8 cellular contexts compared by ENCODE assay signal in the genomic region with DNA sequence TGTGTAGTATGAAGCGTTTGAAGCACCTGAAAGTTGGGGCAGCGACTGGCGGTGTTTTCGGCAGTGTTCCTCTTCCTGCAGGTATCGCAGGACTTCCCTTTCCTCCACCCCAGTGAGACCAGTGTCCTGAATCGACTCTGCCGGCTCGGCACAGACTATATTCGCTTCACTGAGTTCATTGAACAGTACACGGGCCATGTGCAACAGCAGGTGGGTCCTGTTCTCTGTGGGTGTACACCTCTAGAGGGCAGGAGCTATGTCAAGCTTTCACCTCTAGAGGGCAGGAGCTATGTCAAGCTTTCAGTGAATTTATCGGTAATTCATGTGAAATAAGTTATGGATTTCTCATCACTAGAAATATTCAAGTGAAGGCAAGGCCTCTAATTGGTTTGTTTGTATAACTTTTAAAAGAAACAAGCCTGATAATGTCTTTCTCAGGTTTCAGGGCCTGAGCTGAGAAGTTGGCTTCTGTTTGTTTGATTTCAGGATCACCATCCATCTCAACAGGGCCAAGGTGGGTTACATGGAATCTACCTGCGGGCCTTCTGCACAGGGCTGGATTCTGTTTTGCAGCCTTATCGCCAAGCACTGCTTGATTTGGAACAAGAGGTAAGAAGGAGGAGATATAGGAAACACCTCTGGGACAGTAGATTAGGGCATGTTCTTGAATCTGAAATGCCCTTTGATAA. TPM values are rescaled to one million over a fixed set of nuclear protein-coding genes. Genes with fewer than 3 reads are reported as not detected.
DNase-seq lines count a peak whose midpoint lies in the region; ATAC-seq and TF ChIP-seq lines count a peak whose summit lies in the region.

No MANE protein-coding gene starts in this region.

- no peaks in the 10 kb centered on the region for H3K9me3 Mint-ChIP-seq in activated naive CD4-positive, alpha-beta T cell treated with anti-CD3 and anti-CD28 coated beads, Interleukin-2, amount 50 U/mL, for 72 hours

- no peak overlapping the region for H3K4me3 ChIP-seq in AG04449 (ENCODE audit: low read depth, low read length)

- peak; percentile 71 for TF ChIP-seq CTCF in AG04449 (IDR thresholded peaks at IDR 0.05; ENCODE audit: insufficient read depth, low read length, missing control alignments)
- TF ChIP-seq CTCF in GM12801 (IDR thresholded peaks at IDR 0.05; ENCODE audit: extremely low read depth, insufficient read length) = peak; percentile 11

- ATAC-seq in activated naive CD4-positive, alpha-beta T cell treated with anti-CD3 and anti-CD28 coated beads, Interleukin-2, amount 50 U/mL, for 72 hours = peak; percentile 33 to 64
- ATAC-seq in GM21390 (IDR thresholded peaks at IDR 0.05; ENCODE audit: unreplicated experiment) (no peak), HG02852 (IDR thresholded peaks at IDR 0.05; ENCODE audit: unreplicated experiment) (no peak)

- POLR2A ChIA-PET in AG04449 (lab: Yijun Ruan, JAX) = interaction anchor here (0.8 kb wide), 1 partner anchor 142 kb away, joined by 3 read pairs; no protein-coding TSS in a partner anchor

- H3K27ac Mint-ChIP-seq in activated naive CD4-positive, alpha-beta T cell treated with anti-CD3 and anti-CD28 coated beads, Interleukin-2, amount 50 U/mL, for 72 hours = no peak overlapping the region

- CTCF ChIA-PET in AG04449 (lab: Yijun Ruan, JAX) = interaction anchor here (0.6 to 3.6 kb wide), 24 partner anchors 8 to 135 kb away, joined by 3 to 27 read pairs (median 5); no protein-coding TSS in a partner anchor

- DNase-seq in AG04449 (ENCODE audit: low read depth, low spot score) = no peak
- DNase-seq in NCI-H526 (lab: John Stamatoyannopoulos, UW) = peak; percentile 41 to 86
- DNase-seq in activated naive CD4-positive, alpha-beta T cell treated with anti-CD3 and anti-CD28 coated beads, Interleukin-2, amount 50 U/mL, for 72 hours (ENCODE audit: low spot score in 2 of 2) = peak in 1 of 2 donors; percentile 27
- DNase-seq in iris pigment epithelial cell (ENCODE audit: low read depth) = peak; percentile 44
- DNase-seq in stimulated activated naive CD4-positive, alpha-beta T cell treated with Interleukin-2 at 50 U/mL for 16 hours (lab: John Stamatoyannopoulos, UW) = peak; percentile 17

- H3K36me3 Mint-ChIP-seq in activated naive CD4-positive, alpha-beta T cell treated with anti-CD3 and anti-CD28 coated beads, Interleukin-2, amount 50 U/mL, for 72 hours = peaks cover 22 to 25% of the 10 kb centered on the region in 2 donors

RNA-seq across cellular contexts. Expression of a gene that starts 5.3 kb away (rescaled TPM):
- total RNA-seq in activated naive CD4-positive, alpha-beta T cell treated with anti-CD3 and anti-CD28 coated beads, Interleukin-2, amount 50 U/mL, for 72 hours = 10 to 100 TPM; 40.1 to 45.0 TPM

RNA-seq across cellular contexts. Expression of a gene that starts 5.3 kb away (rescaled TPM):
- total RNA-seq in activated naive CD4-positive, alpha-beta T cell treated with anti-CD3 and anti-CD28 coated beads, Interleukin-2, amount 50 U/mL, for 72 hours = 10 to 100 TPM; 17.0 to 22.7 TPM

RNA-seq across cellular contexts. Expression of a gene that starts 45.8 kb away (rescaled TPM):
- total RNA-seq in activated naive CD4-positive, alpha-beta T cell treated with anti-CD3 and anti-CD28 coated beads, Interleukin-2, amount 50 U/mL, for 72 hours = 10 to 100 TPM in 1 of 2 donors, 1 to 10 TPM in 1; 4.4 to 11.1 TPM

Comparison
In these comparisons a context has a peak if more than half of its experiments do, and no peak if none do; other contexts are left out.
1. ATAC-seq: peak in activated naive CD4-positive, alpha-beta T cell treated with anti-CD3 and anti-CD28 coated beads, Interleukin-2, amount 50 U/mL, for 72 hours (2 of 2); none in GM21390 (single experiment) and HG02852 (single experiment).